21 cellular contexts compared by ENCODE assay signal in genomic region chr10:93139059-93139658, GRCh38.
DNase-seq lines count a peak whose midpoint lies in the region; ATAC-seq, FAIRE-seq and TF ChIP-seq lines count a peak whose summit lies in the region.
"Had no signal": no experiment of that assay in that cellular context is flagged by ENCODE, and none has a peak within 500 bp of the region (broad histone marks: within the 10 kb centered on the region; RNA-seq: fewer than 3 reads in every experiment).

No MANE protein-coding gene starts in this region.

- no peak overlapping the region for H3K4me2 ChIP-seq in HepG2 (ENCODE audit: low read depth, low read length)

- no peak for FAIRE-seq in HepG2 (lab: Jason Lieb, UNC)

- no peaks in the 10 kb centered on the region for H3K36me3 ChIP-seq in HepG2 (replicated peaks in 1 of 2; ENCODE audit: control insufficient read depth in 1 of 2, insufficient read depth in 2 of 2, low read length in 2 of 2)
- H3K36me3 ChIP-seq: HAP-1, Peyer's patch had no signal

- peak; percentile 7 to 34 for DNase-seq in AML-193 (lab: John Stamatoyannopoulos, UW)
- peak; percentile 4 to 75 for DNase-seq in NOMO-1 (lab: John Stamatoyannopoulos, UW; ENCODE audit: unreplicated experiment in 2 of 2)
- peak; percentile 2 for DNase-seq in amniotic epithelial cell (ENCODE audit: low read depth)
- DNase-seq in HepG2 (ENCODE audit: low spot score): no peak
- no peak for DNase-seq in activated CD8-positive, alpha-beta memory T cell treated with anti-CD3 and anti-CD28 coated beads, Interleukin-2, amount 50 U/mL, for 48 hours
- DNase-seq in OCI-M1 (lab: John Stamatoyannopoulos, UW): no peak
- DNase-seq in NCI-H146 treated with DMSO at 0.1 percent for 48 hours (lab: John Stamatoyannopoulos, UW; ENCODE audit: unreplicated experiment): no peak
- DNase-seq in substantia nigra (lab: John Stamatoyannopoulos, UW): no peak
- DNase-seq: 8988T; C1 segment of cervical spinal cord; COR-L47; DMS153; IMR-90; NCI-H1048; NCI-H146; NCI-H226; NCI-H526; NK-92 treated with Interleukin-12 subunit alpha and Interleukin-12 subunit beta, amount 100 ng/mL, for 24 hours; Peyer's patch; SHP77 treated with DMSO at 0.1 percent for 48 hours had no signal

- no peak for TF ChIP-seq RAD21 in HepG2 (CRISPR knock-in tag; IDR thresholded peaks at IDR 0.05)

- no peaks in the 10 kb centered on the region for H3K79me2 ChIP-seq in HepG2 (ENCODE audit: insufficient read depth, low read length)

- no peaks in the 10 kb centered on the region for H3K4me1 ChIP-seq in HepG2 (ENCODE audit: insufficient read depth, low read length)
- H3K4me1 ChIP-seq: HAP-1, Peyer's patch had no signal

- BruUV-seq in HepG2 (replicated peaks; lab: Mats Ljungman, UMichigan): no TSS peak

- no peaks in the 10 kb centered on the region for H3K9me3 ChIP-seq in HepG2 (ENCODE audit: low read length)
- H3K9me3 ChIP-seq: Peyer's patch had no signal

- no peak for TF ChIP-seq CTCF in HepG2 (CRISPR knock-in tag; IDR thresholded peaks at IDR 0.05)

- peaks cover 0 to 2% of the 10 kb centered on the region in 2 experiments; a peak in 1 of 5 replicates for H3K27me3 ChIP-seq in HepG2 (ENCODE audit: control insufficient read depth in 1 of 2, insufficient read depth in 2 of 2, low read length in 2 of 2)
- H3K27me3 ChIP-seq: Peyer's patch had no signal

- CTCF ChIA-PET in HepG2 (lab: Yijun Ruan, JAX; ENCODE audit: low intra/inter-chr PET ratio, low total read pairs): no interaction called here

- in situ Hi-C loops in HepG2 (cut with HindIII; ENCODE audit: extremely low pct_ligation_motif_present, low pct_unique_long_range_greater_than_20kb): no loop called here

- TF ChIP-seq POLR2A in HepG2 (IDR thresholded peaks at IDR 0.05; ENCODE audit: insufficient read depth in 1 of 2, low read depth in 2 of 2, low read length in 2 of 2): no peak

- no peak overlapping the region for H3K4me3 ChIP-seq in HepG2 (replicated peaks in 1 of 3; ENCODE audit: insufficient read depth in 1 of 3, low read depth in 2 of 3, low read length in 3 of 3)
- H3K4me3 ChIP-seq: HAP-1, Peyer's patch had no signal

- H4K20me1 ChIP-seq in HepG2 (ENCODE audit: insufficient read depth, low read length): no peaks in the 10 kb centered on the region

- WGBS in HepG2 (ENCODE audit: low lambda C conversion rate): 18% methylated on average over 4 of the region's 5 CpGs

- no peak overlapping the region for H3K9ac ChIP-seq in HepG2 (ENCODE audit: insufficient read depth, low read depth, low read length)

- H3K27ac ChIP-seq in HepG2 (ENCODE audit: extremely low read length, insufficient read depth, low read length) (no peak overlapping the region), substantia nigra (ENCODE audit: low read depth, low read length, poor library complexity, severe bottlenecking) (no peak overlapping the region)
- H3K27ac ChIP-seq: Peyer's patch had no signal

- intact Hi-C loops in HepG2 (cut with micrococcal nuclease; ENCODE audit: unreplicated experiment): no loop called here

- no peak for ATAC-seq in HepG2

- TF ChIP-seq EP300 in HepG2 (IDR thresholded peaks at IDR 0.05; ENCODE audit: low read depth in 2 of 2, low read length in 2 of 2) (no peak), HepG2 (CRISPR knock-in tag; IDR thresholded peaks at IDR 0.05; ENCODE audit: borderline replicate concordance) (no peak)

- H2AFZ ChIP-seq in HepG2 (ENCODE audit: low read length): no peak overlapping the region

- POLR2A ChIA-PET in HepG2 (lab: Yijun Ruan, JAX): no interaction called here

TF ChIP-seq in HepG2, 621 proteins besides CTCF, POLR2A, EP300 and RAD21:
- peak; percentile 37; the same call in 1 of the 2 replicates for TF ChIP-seq CEBPB (IDR thresholded peaks at IDR 0.05; ENCODE audit: borderline replicate concordance, low read depth, low read length)
- no peak for TF ChIP-seq ATF4 (CRISPR knock-in tag; IDR thresholded peaks at IDR 0.05)
- TF ChIP-seq TFDP2 (CRISPR knock-in tag; IDR thresholded peaks at IDR 0.05): no peak
- no peak for TF ChIP-seq ZNF18 (CRISPR knock-in tag; IDR thresholded peaks at IDR 0.05; ENCODE audit: insufficient replicate concordance)
TF ChIP-seq in HepG2: peak in this region for 1.

Comparison
In these comparisons a context has a peak if more than half of its experiments do, and no peak if none do; other contexts are left out.
1. DNase-seq: peak in AML-193 (2 of 2), NOMO-1 (2 of 2) and amniotic epithelial cell (single experiment); none in HepG2 (single experiment), activated CD8-positive, alpha-beta memory T cell treated with anti-CD3 and anti-CD28 coated beads, Interleukin-2, amount 50 U/mL, for 48 hours (single experiment), OCI-M1 (single experiment), NCI-H146 treated with DMSO at 0.1 percent for 48 hours (single experiment) and substantia nigra (0 of 49).